14 cellular contexts compared by ENCODE assay signal in genomic region chr9:105541838-105542237, GRCh38. TPM values are rescaled to one million over a fixed set of nuclear protein-coding genes. Genes with fewer than 3 reads are reported as not detected.
A peak's percentile ranks its signal among the peaks of the same experiment; 100 is the strongest.
DNase-seq lines count a peak whose midpoint lies in the region; ATAC-seq and TF ChIP-seq lines count a peak whose summit lies in the region.
"Had no signal": no experiment of that assay in that cellular context is flagged by ENCODE, and none has a peak within 500 bp of the region (broad histone marks: within the 10 kb centered on the region; RNA-seq: fewer than 3 reads in every experiment).

No MANE protein-coding gene starts in this region.

- no peak overlapping the region for H3K27ac ChIP-seq in neuronal stem cell (replicated peaks; ENCODE audit: low read length)
- H3K27ac ChIP-seq: PC-9 had no signal

- H3K18ac ChIP-seq in neuronal stem cell (ENCODE audit: low read length): no peak overlapping the region

- H3K36me3 ChIP-seq in neuronal stem cell (replicated peaks in 1 of 2; ENCODE audit: control insufficient read depth in 2 of 2, insufficient read depth in 2 of 2, low read length in 2 of 2): peaks cover 2 to 56% of the 10 kb centered on the region in 2 donors

- no CpG with 5 or more reads among the region's 3 CpGs for WGBS in neuronal stem cell (ENCODE audit: extremely low coverage in 2 of 2, insufficient read length in 2 of 2, insufficient replicate concordance in 1 of 2), 2 donors

- TF ChIP-seq CTCF in GM12865 (IDR thresholded peaks at IDR 0.05; ENCODE audit: insufficient read depth, low read depth, low read length, missing control alignments): no peak
- no peak for TF ChIP-seq CTCF in HFFc6 (IDR thresholded peaks at IDR 0.05)

- H2BK12ac ChIP-seq in neuronal stem cell (ENCODE audit: low read length): no peak overlapping the region

- H4K91ac ChIP-seq in neuronal stem cell (ENCODE audit: low read depth, low read length, poor library complexity): no peak overlapping the region

- peaks cover 0 to 2% of the 10 kb centered on the region in 2 donors for H3K9me3 ChIP-seq in neuronal stem cell (replicated peaks in 1 of 2; ENCODE audit: control insufficient read depth in 2 of 2, insufficient read depth in 1 of 2, low read depth in 1 of 2, low read length in 2 of 2)

- no peak overlapping the region for H2AFZ ChIP-seq in neuronal stem cell (ENCODE audit: low read length)
- H2AFZ ChIP-seq: PC-9 had no signal

- no peak overlapping the region for H2BK120ac ChIP-seq in neuronal stem cell (ENCODE audit: low read depth, low read length)

- DNase-seq in GM12865 (ENCODE audit: low read depth): peak; percentile 73
- DNase-seq in NCI-H128 (lab: John Stamatoyannopoulos, UW; ENCODE audit: unreplicated experiment): no peak
- no peak for DNase-seq in HFFc6
- DNase-seq in H4 (ENCODE audit: low spot score): no peak
- no peak for DNase-seq in neuronal stem cell (ENCODE audit: low spot score)
- DNase-seq: activated gamma-delta T cell treated with Interleukin-2 at 50 U/mL for 16 hours; left cardiac atrium; NCI-H1092 treated with DMSO at 0.1 percent for 48 hours; PC-9; stimulated activated CD4-positive, alpha-beta T cell treated with anti-CD3 and anti-CD28 coated beads, Interleukin-1b, Interleukin-23, amount 100 ng/mL, for 48 hours had no signal

- no peaks in the 10 kb centered on the region for H3K79me1 ChIP-seq in neuronal stem cell (ENCODE audit: low read depth, low read length)

- no peak overlapping the region for H3K4ac ChIP-seq in neuronal stem cell (ENCODE audit: low read length)

- ATAC-seq in GM19023 (IDR thresholded peaks at IDR 0.05; ENCODE audit: unreplicated experiment): peak; percentile 98
- peak; percentile 99 for ATAC-seq in HG02571 (IDR thresholded peaks at IDR 0.05; ENCODE audit: unreplicated experiment)
- ATAC-seq in HG03378 (IDR thresholded peaks at IDR 0.05; ENCODE audit: unreplicated experiment): peak; percentile 99
- ATAC-seq: left cardiac atrium had no signal

- no peaks in the 10 kb centered on the region for H3K4me1 Mint-ChIP-seq in HFFc6 (ENCODE audit: low read depth)

- no peak overlapping the region for H3K4me3 Mint-ChIP-seq in HFFc6
- H3K4me3 Mint-ChIP-seq: B cell had no signal

- H3K4me3 ChIP-seq in GM12865 (ENCODE audit: low read depth, low read length) (no peak overlapping the region), neuronal stem cell (ENCODE audit: low read length in 2 of 2) (no peak overlapping the region)
- H3K4me3 ChIP-seq: PC-9 had no signal

- no peak overlapping the region for H2AK5ac ChIP-seq in neuronal stem cell (ENCODE audit: low read depth, low read length)

- H3K27ac Mint-ChIP-seq in HFFc6: no peak overlapping the region
- H3K27ac Mint-ChIP-seq: B cell had no signal

- H3K9ac ChIP-seq in neuronal stem cell (ENCODE audit: low read depth, low read length, poor library complexity): no peak overlapping the region

- no peak overlapping the region for H3K23ac ChIP-seq in neuronal stem cell (ENCODE audit: low read depth, low read length, poor library complexity)

- no peaks in the 10 kb centered on the region for H3K27me3 Mint-ChIP-seq in HFFc6 (ENCODE audit: insufficient read depth)
- H3K27me3 Mint-ChIP-seq: B cell had no signal

- H3K27me3 ChIP-seq in neuronal stem cell (ENCODE audit: control insufficient read depth in 3 of 3, insufficient read depth in 3 of 3, low read depth in 1 of 3, low read length in 3 of 3): no peaks in the 10 kb centered on the region

- no peaks in the 10 kb centered on the region for H3K9me3 Mint-ChIP-seq in HFFc6

- no peak overlapping the region for H3K14ac ChIP-seq in neuronal stem cell (ENCODE audit: low read length)

- no peaks in the 10 kb centered on the region for H3K4me1 ChIP-seq in neuronal stem cell (ENCODE audit: control insufficient read depth in 2 of 2, insufficient read depth in 1 of 2, low read depth in 1 of 2, low read length in 2 of 2)

- peaks cover 8% of the 10 kb centered on the region; the same call in 1 of the 2 replicates for H3K36me3 Mint-ChIP-seq in HFFc6 (ENCODE audit: low read depth)

- H3K4me2 ChIP-seq in neuronal stem cell (ENCODE audit: insufficient read depth, low read length, poor library complexity, severe bottlenecking): no peak overlapping the region
- H3K4me2 ChIP-seq: PC-9 had no signal

- no peak overlapping the region for H2BK15ac ChIP-seq in neuronal stem cell (ENCODE audit: low read length)

- no peak overlapping the region for H2BK5ac ChIP-seq in neuronal stem cell (ENCODE audit: low read length)

- H4K8ac ChIP-seq in neuronal stem cell (ENCODE audit: low read depth, low read length): no peak overlapping the region

RNA-seq across cellular contexts. Expression of gene FKTN, which starts 16.1 kb away (rescaled TPM):
- 10 to 100 TPM; 27.6 to 35.5 (median 30.8) TPM for total RNA-seq in HFFc6 (2021; fragmentation: NEBNext Ultra II Directional; extraction: Animal tissue kit (Norgen Biotek cat#: 25700))
- 11.9 and 31.2 TPM in 2 replicates for total RNA-seq in H4 (2014; rRNA removed; shearing (Covaris generic))
- polyA plus RNA-seq in neuronal stem cell (2013, experiment 1 of 2): 15.1 TPM
- polyA plus RNA-seq in neuronal stem cell (2013, experiment 2 of 2): 14.2 TPM
